9 cellular contexts compared by ENCODE assay signal in genomic region chr2:231614559-231615057, GRCh38. TPM values are rescaled to one million over a fixed set of nuclear protein-coding genes. Genes with fewer than 3 reads are reported as not detected.
DNase-seq lines count a peak whose midpoint lies in the region; ATAC-seq, FAIRE-seq and TF ChIP-seq lines count a peak whose summit lies in the region.
"Had no signal": no experiment of that assay in that cellular context is flagged by ENCODE, and none has a peak within 500 bp of the region (broad histone marks: within the 10 kb centered on the region; RNA-seq: fewer than 3 reads in every experiment).

No MANE protein-coding gene starts in this region.

- no peaks in the 10 kb centered on the region for H3K9me1 ChIP-seq in endothelial cell of umbilical vein (replicated peaks; ENCODE audit: control insufficient read depth, extremely low read depth, insufficient read depth, low read length)

- no peaks in the 10 kb centered on the region for H3K27me3 Mint-ChIP-seq in activated B cell treated with CpG ODN at 0.5 μM for 24 hours

- H3K36me3 Mint-ChIP-seq in activated B cell treated with CpG ODN at 0.5 μM for 24 hours (ENCODE audit: low read depth) = no peaks in the 10 kb centered on the region

- H3K4me1 Mint-ChIP-seq in activated B cell treated with CpG ODN at 0.5 μM for 24 hours = peaks cover 47% of the 10 kb centered on the region

- H2AFZ ChIP-seq in endothelial cell of umbilical vein (ENCODE audit: low read depth, low read length) (peak overlapping the region; percentile 59), neural cell (ENCODE audit: low read depth, low read length) (no peak overlapping the region)

- H4K20me1 ChIP-seq in endothelial cell of umbilical vein (replicated peaks; ENCODE audit: control insufficient read depth, extremely low read depth, insufficient read depth, low read length) (no peaks in the 10 kb centered on the region), neural cell (ENCODE audit: insufficient read depth) (no peaks in the 10 kb centered on the region)

- ATAC-seq in HG03064 (IDR thresholded peaks at IDR 0.05; ENCODE audit: low read depth, unreplicated experiment) (peak; percentile 2), activated B cell treated with CpG ODN at 0.5 μM for 24 hours (ENCODE audit: low read depth) (peak; percentile 2), GM18870 (IDR thresholded peaks at IDR 0.05; ENCODE audit: unreplicated experiment) (no peak)

- H3K9me3 Mint-ChIP-seq in activated B cell treated with CpG ODN at 0.5 μM for 24 hours = no peaks in the 10 kb centered on the region

- peak overlapping the region; percentile 37; the same call in 1 of the 2 replicates for H3K4me3 ChIP-seq in GM08714 (ENCODE audit: low read length)
- peak overlapping the region in 2 of 3 experiments; percentile 13 to 32 for H3K4me3 ChIP-seq in endothelial cell of umbilical vein (replicated peaks in 1 of 3; ENCODE audit: insufficient read depth in 1 of 3, low read depth in 1 of 3, low read length in 3 of 3)
- peak overlapping the region; percentile 61 for H3K4me3 ChIP-seq in neural cell (ENCODE audit: low read length)
- H3K4me3 ChIP-seq in thyroid gland (replicated peaks in 1 of 3) = peak overlapping the region in 2 of 3 donors; percentile 24 to 44
- H3K4me3 ChIP-seq: SK-N-MC had no signal

- peak; percentile 72 for FAIRE-seq in endothelial cell of umbilical vein (lab: Jason Lieb, UNC)

- no peaks in the 10 kb centered on the region for H3K79me2 ChIP-seq in endothelial cell of umbilical vein (ENCODE audit: control insufficient read depth, insufficient read depth, low read length)
- H3K79me2 ChIP-seq in neural cell (replicated peaks; ENCODE audit: insufficient read depth, low read length) = no peaks in the 10 kb centered on the region

- no peaks in the 10 kb centered on the region for H3F3A ChIP-seq in neural cell (ENCODE audit: insufficient read depth, low read length, poor library complexity, severe bottlenecking)

- peaks cover 28% of the 10 kb centered on the region for H3K4me1 ChIP-seq in endothelial cell of umbilical vein (ENCODE audit: control insufficient read depth, extremely low read depth, insufficient read depth, low read length)
- H3K4me1 ChIP-seq in thyroid gland = peaks cover 24 to 40% of the 10 kb centered on the region in 2 donors

- peak overlapping the region; percentile 97 for H3K27ac Mint-ChIP-seq in activated B cell treated with CpG ODN at 0.5 μM for 24 hours

- no peak for TF ChIP-seq POLR2A in endothelial cell of umbilical vein (IDR thresholded peaks at IDR 0.05; ENCODE audit: low read depth, low read length)
- TF ChIP-seq POLR2A in thyroid gland (IDR thresholded peaks at IDR 0.05) = peak in 1 of 2 donors; percentile 37

- dilution Hi-C loops in endothelial cell of umbilical vein (cut with MboI; ENCODE audit: extremely low pct_ligation_motif_present, low sequenced_read_pairs) = no loop called here

- H3K27me3 ChIP-seq in endothelial cell of umbilical vein (ENCODE audit: control insufficient read depth in 2 of 2, insufficient read depth in 2 of 2, low read length in 2 of 2) (no peaks in the 10 kb centered on the region), neural cell (ENCODE audit: insufficient read depth, low read depth, low read length) (no peaks in the 10 kb centered on the region), thyroid gland (no peaks in the 10 kb centered on the region)

- no peaks in the 10 kb centered on the region for H3K9me2 ChIP-seq in neural cell (ENCODE audit: insufficient read depth, low read length)

- POLR2A ChIA-PET in activated B cell treated with CpG ODN at 0.5 μM for 24 hours (lab: Charles Lee) (interaction anchor here (0.7 to 9.9 kb wide), 17 partner anchors 9 to 947 kb away, joined by 3 to 1242 read pairs (median 27); partner anchors contain the start of genes NCL and PTMA), endothelial cell of umbilical vein (lab: Charles Lee) (interaction anchor here (1.0 to 1.4 kb wide), 3 partner anchors 45 to 95 kb away, joined by 3 to 5 read pairs (median 4); no protein-coding TSS in a partner anchor)

- H3K36me3 ChIP-seq in endothelial cell of umbilical vein (ENCODE audit: control insufficient read depth in 2 of 2, extremely low read depth in 1 of 2, insufficient read depth in 2 of 2, low read length in 2 of 2) (no peaks in the 10 kb centered on the region), neural cell (ENCODE audit: insufficient read depth, low read length) (no peaks in the 10 kb centered on the region), thyroid gland (no peaks in the 10 kb centered on the region)

- TF ChIP-seq CTCF in activated B cell treated with CpG ODN at 0.5 μM for 24 hours (IDR thresholded peaks at IDR 0.05) (no peak), endothelial cell of umbilical vein (IDR thresholded peaks at IDR 0.05; ENCODE audit: extremely low read depth in 1 of 2, insufficient read depth in 1 of 2, low read depth in 1 of 2, low read length in 2 of 2) (no peak), neural cell (IDR thresholded peaks at IDR 0.05; ENCODE audit: poor library complexity, severe bottlenecking) (no peak), thyroid gland (IDR thresholded peaks at IDR 0.05) (no peak)

- H3K4me3 Mint-ChIP-seq in activated B cell treated with CpG ODN at 0.5 μM for 24 hours = peak overlapping the region; percentile 85

- intact Hi-C loops in activated B cell treated with CpG ODN at 0.5 μM for 24 hours (cut with micrococcal nuclease) (no loop called here), endothelial cell of umbilical vein (cut with micrococcal nuclease) (loop anchor here (1.0 kb wide), 2 partner anchors 28 to 48 kb away; no protein-coding TSS in a partner anchor), thyroid gland (cut with DNase I) (no loop called here)

- 2% methylated on average over 13 to 28 of the region's 46 CpGs for WGBS in thyroid gland, 2 donors

- CTCF ChIA-PET in activated B cell treated with CpG ODN at 0.5 μM for 24 hours (lab: Charles Lee) = interaction anchor here (1.1 to 10.0 kb wide), 7 partner anchors 14 to 100 kb away, joined by 3 to 269 read pairs (median 19); partner anchors contain the start of gene PTMA
- CTCF ChIA-PET in endothelial cell of umbilical vein (lab: Charles Lee) = interaction anchor here (0.9 to 9.6 kb wide), 6 partner anchors 12 to 101 kb away, joined by 3 to 268 read pairs (median 18); no protein-coding TSS in a partner anchor

- H3K27ac ChIP-seq in endothelial cell of umbilical vein (ENCODE audit: insufficient read depth, low read depth, low read length) (peak overlapping the region; percentile 83), neural cell (ENCODE audit: low read length) (peak overlapping the region; percentile 60), thyroid gland (peak overlapping the region; percentile 98 to 99 (median 99))
- H3K27ac ChIP-seq: SK-N-MC had no signal

- H3K9me3 ChIP-seq in endothelial cell of umbilical vein (replicated peaks; ENCODE audit: control insufficient read depth, insufficient read depth, low read length) (no peaks in the 10 kb centered on the region), neural cell (ENCODE audit: low read length) (no peaks in the 10 kb centered on the region), thyroid gland (no peaks in the 10 kb centered on the region)

- H3K9ac ChIP-seq in endothelial cell of umbilical vein (replicated peaks; ENCODE audit: extremely low read depth, insufficient read depth, low read length) = peak overlapping the region; percentile 87
- peak overlapping the region; percentile 64 for H3K9ac ChIP-seq in neural cell (ENCODE audit: low read length)

- DNase-seq in activated B cell treated with CpG ODN at 0.5 μM for 24 hours (peak; percentile 72), endothelial cell of umbilical vein (ENCODE audit: low read depth, low spot score) (no peak), thyroid gland (no peak), OCI-M1 (lab: John Stamatoyannopoulos, UW) (no peak)

- TF ChIP-seq RAD21 in neural cell (conservative IDR thresholded peaks at IDR 0.05) = no peak

- BruUV-seq in endothelial cell of umbilical vein (replicated peaks; lab: Mats Ljungman, UMichigan) = TSS peak; percentile 62

- TF ChIP-seq EP300 in neural cell (conservative IDR thresholded peaks at IDR 0.05; ENCODE audit: poor library complexity, severe bottlenecking) = no peak

- H3K4me2 ChIP-seq in endothelial cell of umbilical vein (ENCODE audit: insufficient read depth, low read length) (peak overlapping the region; percentile 31), neural cell (ENCODE audit: low read length) (no peak overlapping the region)

TF ChIP-seq in endothelial cell of umbilical vein, 7 proteins besides CTCF, POLR2A, EP300 and RAD21:
- TF ChIP-seq JUN (IDR thresholded peaks at IDR 0.05; ENCODE audit: borderline replicate concordance, insufficient read depth, insufficient read length, low read depth) = no peak
- no peak for TF ChIP-seq MYC (IDR thresholded peaks at IDR 0.05; ENCODE audit: low read depth, low read length)
- TF ChIP-seq EZH2 (IDR thresholded peaks at IDR 0.05; ENCODE audit: borderline replicate concordance, low read depth, low read length, severe bottlenecking) = no peak
- peak; percentile 57 for TF ChIP-seq MAX (IDR thresholded peaks at IDR 0.05; ENCODE audit: insufficient read depth, insufficient read length)

RNA-seq across cellular contexts. Expression of gene TEX44, which starts 21.9 kb away (rescaled TPM):
- not detected in 2 replicates for total RNA-seq in activated B cell treated with CpG ODN at 0.5 μM for 24 hours
- total RNA-seq in endothelial cell of umbilical vein = not detected in 2 replicates
- polyA plus RNA-seq in endothelial cell of umbilical vein = not detected in 2 replicates
- not detected in 2 replicates for polyA plus RNA-seq in endothelial cell of umbilical vein (2011; cell fraction: cytosol; rRNA removed)
- polyA plus RNA-seq in endothelial cell of umbilical vein (2011; cell fraction: nucleus; rRNA removed) = not detected in 2 replicates
- not detected in 2 replicates for polyA plus RNA-seq in endothelial cell of umbilical vein (2012)
- not detected in 2 replicates for polyA minus RNA-seq in endothelial cell of umbilical vein
- not detected for polyA minus RNA-seq in endothelial cell of umbilical vein (2011; cell fraction: cytosol; rRNA and poly(A)+ RNA removed)
- polyA minus RNA-seq in endothelial cell of umbilical vein (2011; cell fraction: nucleus; rRNA and poly(A)+ RNA removed) = not detected in 2 replicates
- polyA plus RNA-seq in neural cell = not detected in 2 replicates
- polyA minus RNA-seq in neural cell = not detected in 2 replicates
- total RNA-seq in thyroid gland = under 1 TPM in 1 of 4 donors, not detected in 3; 0.54 TPM
